7 cellular contexts compared by ENCODE assay signal in the genomic region with DNA sequence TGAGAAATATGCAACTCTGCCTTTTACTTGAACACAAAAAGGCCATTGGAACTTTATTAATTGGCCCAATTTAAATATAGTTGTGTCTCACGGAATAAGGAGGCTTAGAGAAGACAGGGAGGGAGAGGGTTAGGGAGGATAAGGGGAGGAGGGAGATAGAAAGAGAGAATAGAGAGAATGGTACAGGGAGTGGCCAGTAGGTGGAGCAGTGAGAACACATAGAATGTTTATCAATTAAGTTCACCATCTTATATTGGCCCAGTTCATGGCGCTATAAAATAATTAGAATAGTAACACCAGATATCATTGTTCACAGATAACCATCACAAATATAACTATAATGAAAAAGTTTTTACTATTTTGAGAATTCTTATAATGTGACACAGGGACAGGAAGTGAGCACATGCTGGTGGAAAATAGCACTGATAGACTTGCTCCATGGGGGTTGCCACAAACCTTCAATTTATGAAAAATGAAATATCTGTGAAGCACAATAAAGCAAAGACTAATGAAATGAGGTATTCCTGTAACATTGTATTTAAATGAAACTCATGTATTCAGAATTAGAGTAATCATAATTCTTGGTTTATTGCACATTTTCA.
DNase-seq lines count a peak whose midpoint lies in the region; ATAC-seq and TF ChIP-seq lines count a peak whose summit lies in the region.

No MANE protein-coding gene starts in this region.

- H3K4me1 ChIP-seq in body of pancreas (no peaks in the 10 kb centered on the region), mucosa of descending colon (ENCODE audit: low read depth) (no peaks in the 10 kb centered on the region)

- TF ChIP-seq CTCF in body of pancreas (IDR thresholded peaks at IDR 0.05): peak in 5 of 7 experiments; percentile 31 to 58 (median 42)
- TF ChIP-seq CTCF in mucosa of descending colon (IDR thresholded peaks at IDR 0.05): no peak

- H3K36me3 ChIP-seq in body of pancreas (replicated peaks in 1 of 2; ENCODE audit: insufficient read depth in 1 of 2, low read depth in 2 of 2) (no peaks in the 10 kb centered on the region), mucosa of descending colon (ENCODE audit: low read depth) (no peaks in the 10 kb centered on the region)

- H3K9me3 ChIP-seq in body of pancreas (no peaks in the 10 kb centered on the region), mucosa of descending colon (no peaks in the 10 kb centered on the region)

- TF ChIP-seq POLR2A in body of pancreas (IDR thresholded peaks at IDR 0.05): no peak

- WGBS in body of pancreas, 2 donors: 21 to 40% methylated on average over 2 of the region's 2 CpGs

- H3K27me3 ChIP-seq in body of pancreas: no peaks in the 10 kb centered on the region

- H3K27ac ChIP-seq in body of pancreas: no peak overlapping the region

- H3K4me3 ChIP-seq in body of pancreas (no peak overlapping the region), mucosa of descending colon (no peak overlapping the region)

- intact Hi-C loops in body of pancreas (cut with DNase I): no loop called here
- intact Hi-C loops in mucosa of descending colon (cut with DNase I, micrococcal nuclease): no loop called here

- peak; percentile 5 for DNase-seq in GM03348 (ENCODE audit: low spot score)
- peak; percentile 6 for DNase-seq in NCI-H345 treated with DMSO at 0.1 percent for 48 hours (lab: John Stamatoyannopoulos, UW; ENCODE audit: unreplicated experiment)
- DNase-seq in body of pancreas: peak in 3 of 4 donors; percentile 12 to 45 (median 14)
- DNase-seq in mucosa of descending colon: peak in 1 of 3 donors; percentile 27
- DNase-seq in NCI-H128 (lab: John Stamatoyannopoulos, UW; ENCODE audit: unreplicated experiment): no peak

- ATAC-seq in GM19395 (IDR thresholded peaks at IDR 0.05; ENCODE audit: unreplicated experiment) (peak; percentile 95), HG03139 (IDR thresholded peaks at IDR 0.05; ENCODE audit: unreplicated experiment) (peak; percentile 96), body of pancreas (peak; percentile 48), mucosa of descending colon (peak; percentile 50)
